In the genomic region with DNA sequence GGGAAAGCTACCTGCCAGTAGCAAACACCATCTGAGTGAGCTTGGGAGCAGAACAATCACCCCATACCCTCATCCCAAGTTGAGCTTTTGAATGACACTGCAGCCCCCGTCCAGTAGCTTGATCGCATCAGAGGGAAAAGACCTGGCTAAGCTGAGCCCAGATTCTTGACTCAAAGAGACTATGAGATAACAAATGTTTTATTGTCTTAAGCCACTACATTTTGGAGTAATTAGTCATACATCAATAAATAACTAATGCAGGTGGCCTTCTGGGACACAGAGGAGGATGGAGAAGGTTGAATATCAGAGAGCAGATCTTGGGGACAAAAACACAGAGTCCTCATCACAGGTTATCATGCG, we compare ENCODE assay signal across 1 cellular context.
A peak's percentile ranks its signal among the peaks of the same experiment; 100 is the strongest.
TF ChIP-seq lines count a peak whose summit lies in the region.

No MANE protein-coding gene starts in this region.

TF ChIP-seq in K562, 482 proteins besides CTCF, POLR2A, EP300 and RAD21 (continued from another document):
- 0 out of 2 replicates have a peak, but pooled peaks have one; percentile 38 for TF ChIP-seq HBP1 (CRISPR knock-in tag; IDR thresholded peaks at IDR 0.05)
- TF ChIP-seq, protein P1, sequence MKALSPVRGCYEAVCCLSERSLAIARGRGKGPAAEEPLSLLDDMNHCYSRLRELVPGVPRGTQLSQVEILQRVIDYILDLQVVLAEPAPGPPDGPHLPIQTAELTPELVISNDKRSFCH (CRISPR knock-in tag; IDR thresholded peaks at IDR 0.05): no peak
- TF ChIP-seq, protein P1 (tag; IDR thresholded peaks at IDR 0.05): peak; percentile 61
- TF ChIP-seq CBX5 (IDR thresholded peaks at IDR 0.05; ENCODE audit: borderline replicate concordance, low read depth): no peak
- no peak for TF ChIP-seq ZNF124 (CRISPR knock-in tag; IDR thresholded peaks at IDR 0.05)
- TF ChIP-seq ZBTB9 (CRISPR knock-in tag; IDR thresholded peaks at IDR 0.05): no peak
- TF ChIP-seq, protein P2, sequence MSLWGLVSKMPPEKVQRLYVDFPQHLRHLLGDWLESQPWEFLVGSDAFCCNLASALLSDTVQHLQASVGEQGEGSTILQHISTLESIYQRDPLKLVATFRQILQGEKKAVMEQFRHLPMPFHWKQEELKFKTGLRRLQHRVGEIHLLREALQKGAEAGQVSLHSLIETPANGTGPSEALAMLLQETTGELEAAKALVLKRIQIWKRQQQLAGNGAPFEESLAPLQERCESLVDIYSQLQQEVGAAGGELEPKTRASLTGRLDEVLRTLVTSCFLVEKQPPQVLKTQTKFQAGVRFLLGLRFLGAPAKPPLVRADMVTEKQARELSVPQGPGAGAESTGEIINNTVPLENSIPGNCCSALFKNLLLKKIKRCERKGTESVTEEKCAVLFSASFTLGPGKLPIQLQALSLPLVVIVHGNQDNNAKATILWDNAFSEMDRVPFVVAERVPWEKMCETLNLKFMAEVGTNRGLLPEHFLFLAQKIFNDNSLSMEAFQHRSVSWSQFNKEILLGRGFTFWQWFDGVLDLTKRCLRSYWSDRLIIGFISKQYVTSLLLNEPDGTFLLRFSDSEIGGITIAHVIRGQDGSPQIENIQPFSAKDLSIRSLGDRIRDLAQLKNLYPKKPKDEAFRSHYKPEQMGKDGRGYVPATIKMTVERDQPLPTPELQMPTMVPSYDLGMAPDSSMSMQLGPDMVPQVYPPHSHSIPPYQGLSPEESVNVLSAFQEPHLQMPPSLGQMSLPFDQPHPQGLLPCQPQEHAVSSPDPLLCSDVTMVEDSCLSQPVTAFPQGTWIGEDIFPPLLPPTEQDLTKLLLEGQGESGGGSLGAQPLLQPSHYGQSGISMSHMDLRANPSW (CRISPR knock-in tag; IDR thresholded peaks at IDR 0.05): no peak
- TF ChIP-seq MAFF (IDR thresholded peaks at IDR 0.05; ENCODE audit: low read length): no peak
- no peak for TF ChIP-seq CC2D1A (IDR thresholded peaks at IDR 0.05)
- no peak for TF ChIP-seq IRF2 (CRISPR knock-in tag; IDR thresholded peaks at IDR 0.05)
- no peak for TF ChIP-seq TAF1 (IDR thresholded peaks at IDR 0.05; ENCODE audit: control insufficient read depth, extremely low read depth, insufficient read depth, low read length, severe bottlenecking)
- TF ChIP-seq HES1 (IDR thresholded peaks at IDR 0.05; ENCODE audit: low read depth): no peak
- no peak for TF ChIP-seq PHB2 (IDR thresholded peaks at IDR 0.05; ENCODE audit: low read depth)
- no peak for TF ChIP-seq ZNF212 (CRISPR knock-in tag; IDR thresholded peaks at IDR 0.05)
- peak; percentile 64 for TF ChIP-seq FOSL1 (tag; conservative IDR thresholded peaks at IDR 0.05)
- no peak for TF ChIP-seq TAF15 (IDR thresholded peaks at IDR 0.05; ENCODE audit: low read depth, low read length)
- no peak for TF ChIP-seq BCL6 (CRISPR knock-in tag; IDR thresholded peaks at IDR 0.05)
- 0 out of 2 replicates have a peak, but pooled peaks have one; percentile 1 for TF ChIP-seq ZNF24 (IDR thresholded peaks at IDR 0.05)
- TF ChIP-seq MEF2D (tag; conservative IDR thresholded peaks at IDR 0.05; ENCODE audit: low read depth): 0 out of 2 replicates have a peak, but pooled peaks have one; percentile 10
- TF ChIP-seq ZNF23 (CRISPR knock-in tag; IDR thresholded peaks at IDR 0.05): no peak
- no peak for TF ChIP-seq ZC3H8 (IDR thresholded peaks at IDR 0.05)
- no peak for TF ChIP-seq E4F1 (CRISPR knock-in tag; IDR thresholded peaks at IDR 0.05; ENCODE audit: borderline replicate concordance)
- TF ChIP-seq PHF21A (IDR thresholded peaks at IDR 0.05; ENCODE audit: borderline replicate concordance, low read depth): no peak
- TF ChIP-seq SNRNP70 (optimal IDR thresholded peaks at IDR 0.05; ENCODE audit: low read depth, low read length): no peak
- TF ChIP-seq LEF1 (IDR thresholded peaks at IDR 0.05): 0 out of 2 replicates have a peak, but pooled peaks have one; percentile 2
- no peak for TF ChIP-seq FOXJ3 (CRISPR knock-in tag; IDR thresholded peaks at IDR 0.05)
- 0 out of 2 replicates have a peak, but pooled peaks have one; percentile 42 for TF ChIP-seq TEAD2 (tag; IDR thresholded peaks at IDR 0.05)
- no peak for TF ChIP-seq MAFK (IDR thresholded peaks at IDR 0.05; ENCODE audit: low read length)
- 0 out of 2 replicates have a peak, but pooled peaks have one; percentile 1 for TF ChIP-seq HDAC2 (IDR thresholded peaks at IDR 0.05)
- TF ChIP-seq NONO (IDR thresholded peaks at IDR 0.05; ENCODE audit: low read depth in 2 of 2, low read length in 1 of 2): no peak
- TF ChIP-seq, protein P3, sequence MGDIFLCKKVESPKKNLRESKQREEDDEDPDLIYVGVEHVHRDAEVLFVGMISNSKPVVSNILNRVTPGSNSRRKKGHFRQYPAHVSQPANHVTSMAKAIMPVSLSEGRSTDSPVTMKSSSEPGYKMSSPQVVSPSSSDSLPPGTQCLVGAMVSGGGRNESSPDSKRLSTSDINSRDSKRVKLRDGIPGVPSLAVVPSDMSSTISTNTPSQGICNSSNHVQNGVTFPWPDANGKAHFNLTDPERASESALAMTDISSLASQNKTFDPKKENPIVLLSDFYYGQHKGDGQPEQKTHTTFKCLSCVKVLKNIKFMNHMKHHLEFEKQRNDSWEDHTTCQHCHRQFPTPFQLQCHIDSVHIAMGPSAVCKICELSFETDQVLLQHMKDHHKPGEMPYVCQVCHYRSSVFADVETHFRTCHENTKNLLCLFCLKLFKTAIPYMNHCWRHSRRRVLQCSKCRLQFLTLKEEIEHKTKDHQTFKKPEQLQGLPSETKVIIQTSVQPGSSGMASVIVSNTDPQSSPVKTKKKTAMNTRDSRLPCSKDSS (IDR thresholded peaks at IDR 0.05; ENCODE audit: low read depth, partially characterized antibody): no peak
- 0 out of 2 replicates have a peak, but pooled peaks have one; percentile 46 for TF ChIP-seq ZNF41 (CRISPR knock-in tag; conservative IDR thresholded peaks at IDR 0.05)
